Comparison of ENCODE assay signal across 20 cellular contexts in the genomic region with DNA sequence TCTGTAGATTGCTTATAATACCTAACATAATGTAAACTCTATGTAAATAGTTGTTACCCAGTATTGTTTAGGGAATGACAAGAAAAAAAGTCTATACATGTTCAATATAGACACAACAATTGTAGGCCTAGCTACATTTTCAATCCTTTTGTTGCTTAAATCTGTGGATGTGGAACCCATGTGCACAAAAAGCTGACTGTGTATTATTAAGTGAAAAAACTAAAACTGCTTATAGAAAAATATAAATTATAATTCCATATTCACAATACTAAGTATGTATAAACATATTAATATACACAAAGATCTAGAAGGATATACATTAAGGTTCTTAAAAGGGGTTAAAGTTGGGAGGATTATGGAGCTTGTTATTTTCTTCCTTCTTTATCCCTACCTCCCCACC.
DNase-seq lines count a peak whose midpoint lies in the region; FAIRE-seq and TF ChIP-seq lines count a peak whose summit lies in the region.
"Had no signal": no experiment of that assay in that cellular context is flagged by ENCODE, and none has a peak within 500 bp of the region (broad histone marks: within the 10 kb centered on the region; RNA-seq: fewer than 3 reads in every experiment).

No MANE protein-coding gene starts in this region.

- TF ChIP-seq POLR2A in erythroblast (IDR thresholded peaks at IDR 0.05; ENCODE audit: low read length) = no peak

- no peak overlapping the region for H3K27ac ChIP-seq in small intestine (ENCODE audit: low read depth in 1 of 2, low read length in 1 of 2)
- H3K27ac ChIP-seq: C4-2B had no signal

- H3K36me3 ChIP-seq in small intestine (ENCODE audit: control insufficient read depth in 2 of 2, insufficient read depth in 2 of 2, low read length in 2 of 2) = no peaks in the 10 kb centered on the region

- H3K27ac Mint-ChIP-seq in chondrocyte (ENCODE audit: unreplicated experiment) (peak overlapping the region; percentile 24), type B pancreatic cell (no peak overlapping the region)
- H3K27ac Mint-ChIP-seq: CD4-positive, alpha-beta T cell; GM23338 had no signal

- no peaks in the 10 kb centered on the region for H3K27me3 Mint-ChIP-seq in chondrocyte (ENCODE audit: low read depth)
- H3K27me3 Mint-ChIP-seq in type B pancreatic cell = no peaks in the 10 kb centered on the region
- H3K27me3 Mint-ChIP-seq: CD4-positive, alpha-beta T cell had no signal

- H3K36me3 Mint-ChIP-seq in chondrocyte (ENCODE audit: low read depth) (no peaks in the 10 kb centered on the region), type B pancreatic cell (no peaks in the 10 kb centered on the region)

- no peak for DNase-seq in chondrocyte (ENCODE audit: low spot score)
- DNase-seq in small intestine = no peak
- DNase-seq in erythroblast (lab: John Stamatoyannopoulos, UW) = no peak
- no peak for DNase-seq in NCI-H1105 treated with DMSO at 0.1 percent for 48 hours (lab: John Stamatoyannopoulos, UW)
- DNase-seq in type B pancreatic cell (ENCODE audit: extremely low spot score, unreplicated experiment) = no peak
- DNase-seq: AML-193; CD4-positive, alpha-beta T cell; DMS153; DMS79; GDM1; HCEC 1CT; IMR-90 had no signal

- TF ChIP-seq CTCF in chondrocyte (IDR thresholded peaks at IDR 0.05) (no peak), type B pancreatic cell (conservative IDR thresholded peaks at IDR 0.05) (no peak)

- H3K9me3 Mint-ChIP-seq in chondrocyte (ENCODE audit: low read depth) = no peaks in the 10 kb centered on the region
- no peaks in the 10 kb centered on the region for H3K9me3 Mint-ChIP-seq in type B pancreatic cell
- H3K9me3 Mint-ChIP-seq: CD4-positive, alpha-beta T cell; GM23338 had no signal

- no peak overlapping the region for H3K4me3 ChIP-seq in small intestine (ENCODE audit: low read depth in 1 of 2, low read length in 2 of 2)
- H3K4me3 ChIP-seq: GM23338 had no signal

- H3K4me1 ChIP-seq in small intestine (ENCODE audit: control insufficient read depth in 2 of 2, insufficient read depth in 1 of 2, low read depth in 1 of 2, low read length in 1 of 2) = no peaks in the 10 kb centered on the region

- FAIRE-seq in islet of Langerhans (lab: Jason Lieb, UNC) = peak; percentile 36
- FAIRE-seq in small intestine (lab: Jason Lieb, UNC) = peak; percentile 39
- FAIRE-seq: A204.1, GM12892, GM18507, H54, HTR-8/SVneo had no signal

- H3K4me3 Mint-ChIP-seq in chondrocyte (ENCODE audit: unreplicated experiment) (no peak overlapping the region), type B pancreatic cell (no peak overlapping the region)
- H3K4me3 Mint-ChIP-seq: CD4-positive, alpha-beta T cell; GM23338 had no signal

- no peaks in the 10 kb centered on the region for H3K9me3 ChIP-seq in small intestine (ENCODE audit: control insufficient read depth, low read depth)

- no peaks in the 10 kb centered on the region for H3K27me3 ChIP-seq in small intestine (ENCODE audit: control insufficient read depth in 2 of 2, insufficient read depth in 2 of 2, low read length in 2 of 2)

- H3K4me1 Mint-ChIP-seq in chondrocyte (ENCODE audit: low read depth) (peaks cover 39% of the 10 kb centered on the region), type B pancreatic cell (ENCODE audit: unreplicated experiment) (peaks cover 20% of the 10 kb centered on the region)
